28 cellular contexts compared by ENCODE assay signal in the genomic region with DNA sequence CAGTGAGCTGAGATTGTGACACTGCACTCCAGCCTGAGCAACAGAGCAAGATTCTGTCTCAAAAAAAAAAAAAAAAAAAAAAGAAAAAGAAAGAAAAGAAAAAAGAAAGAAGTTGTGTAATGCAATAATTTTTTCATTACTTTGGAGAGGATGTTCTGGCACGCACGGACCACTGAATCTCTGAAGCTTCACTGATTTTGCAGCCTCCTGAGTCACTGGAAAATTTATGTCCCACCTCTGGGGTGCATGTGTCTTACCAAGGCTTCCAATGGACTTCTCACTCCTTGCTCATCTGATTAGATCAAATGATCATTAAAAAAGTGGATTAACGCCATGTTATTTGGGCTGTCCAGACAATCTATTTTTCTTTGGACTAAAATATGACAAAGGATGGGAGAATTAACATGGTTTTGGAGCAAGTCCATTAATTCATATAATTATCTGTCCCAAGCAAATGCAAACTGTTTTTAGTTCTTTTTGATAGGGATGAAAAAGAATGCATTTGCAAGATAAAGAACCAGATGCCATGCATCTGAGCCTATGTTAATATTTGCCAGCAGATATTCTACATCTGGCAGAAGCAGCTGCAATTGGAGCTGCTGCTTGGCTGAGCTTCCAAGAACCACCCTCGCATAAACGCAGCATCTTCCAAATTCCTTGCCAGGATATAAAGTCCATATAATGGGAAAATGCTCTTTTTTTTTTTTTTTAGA. TPM values are rescaled to one million over a fixed set of nuclear protein-coding genes. Genes with fewer than 3 reads are reported as not detected.
"Had no signal": no experiment of that assay in that cellular context is flagged by ENCODE, and none has a peak within 500 bp of the region (broad histone marks: within the 10 kb centered on the region; RNA-seq: fewer than 3 reads in every experiment).

No MANE protein-coding gene starts in this region.

- H3K4me1 Mint-ChIP-seq: activated CD4-positive, alpha-beta T cell treated with anti-CD3 and anti-CD28 coated beads for 36 hours; naive B cell; neural crest cell had no signal

- H3K4me1 ChIP-seq: esophagus squamous epithelium, foreskin keratinocyte, left ventricle myocardium inferior, stomach had no signal

- H3K36me3 Mint-ChIP-seq: activated naive CD8-positive, alpha-beta T cell; naive B cell; type B pancreatic cell had no signal

- H3K27ac ChIP-seq: cardiac muscle cell, foreskin keratinocyte, left ventricle myocardium inferior, stomach, WERI-Rb-1 had no signal

- H3K9me3 ChIP-seq: esophagus squamous epithelium, left ventricle myocardium inferior, mucosa of descending colon, stomach had no signal

- H3K27ac Mint-ChIP-seq: activated CD4-positive, alpha-beta T cell treated with anti-CD3 and anti-CD28 coated beads for 36 hours; activated naive CD8-positive, alpha-beta T cell; dendritic cell treated with granulocyte-macrophage colony-stimulating factor and Interleukin-4, amounts not matched to agents 40 ng/mL and 50 ng/mL, for 4 days; effector memory CD8-positive, alpha-beta T cell; naive B cell; progenitor cell of endocrine pancreas; type B pancreatic cell had no signal

- H3K27me3 Mint-ChIP-seq: type B pancreatic cell had no signal

- H3K27me3 ChIP-seq: cardiac muscle cell, esophagus squamous epithelium, foreskin keratinocyte, stomach had no signal

- H3K4me3 ChIP-seq: cardiac muscle cell, esophagus squamous epithelium, left ventricle myocardium inferior, mucosa of descending colon, stomach had no signal

- DNase-seq: activated CD4-positive, alpha-beta T cell treated with anti-CD3 and anti-CD28 coated beads for 36 hours; activated CD4-positive, alpha-beta T cell treated with anti-CD3 and anti-CD28 coated beads, Interleukin-2, amount 50 U/mL, for 48 hours; effector memory CD8-positive, alpha-beta T cell; esophagus squamous epithelium; foreskin keratinocyte; head of caudate nucleus; left ventricle myocardium inferior; mammary epithelial cell; mucosa of descending colon; naive B cell; right cardiac atrium; small intestine; stimulated activated CD4-positive, alpha-beta T cell treated with anti-CD3 and anti-CD28 coated beads, Interleukin-15, amount 100 ng/mL, for 24 hours; stimulated activated CD4-positive, alpha-beta T cell treated with anti-CD3 and anti-CD28 coated beads, Interleukin-4, amount 100 ng/mL, for 1 hour; stomach; SW 1271; T-helper 2 cell had no signal

- H3K36me3 ChIP-seq: cardiac muscle cell, esophagus squamous epithelium, left ventricle myocardium inferior, stomach, WERI-Rb-1 had no signal

- H3K4me3 Mint-ChIP-seq: activated CD4-positive, alpha-beta T cell treated with anti-CD3 and anti-CD28 coated beads for 36 hours; activated naive CD8-positive, alpha-beta T cell; dendritic cell treated with granulocyte-macrophage colony-stimulating factor and Interleukin-4, amounts not matched to agents 40 ng/mL and 50 ng/mL, for 4 days; effector memory CD8-positive, alpha-beta T cell; naive B cell; neural crest cell; type B pancreatic cell had no signal

- ATAC-seq: activated CD4-positive, alpha-beta T cell treated with anti-CD3 and anti-CD28 coated beads for 36 hours; effector memory CD8-positive, alpha-beta T cell; foreskin keratinocyte; mucosa of descending colon; right cardiac atrium had no signal

- H3K9me3 Mint-ChIP-seq: dendritic cell treated with granulocyte-macrophage colony-stimulating factor and Interleukin-4, amounts not matched to agents 40 ng/mL and 50 ng/mL, for 4 days; effector memory CD8-positive, alpha-beta T cell; naive B cell; neural crest cell; type B pancreatic cell had no signal

RNA-seq across cellular contexts. Expression of gene MAP1LC3C, which starts 10.0 kb away (rescaled TPM):
- total RNA-seq: activated CD4-positive, alpha-beta T cell treated with anti-CD3 and anti-CD28 coated beads for 36 hours; foreskin keratinocyte; mammary epithelial cell; progenitor cell of endocrine pancreas had no signal
- polyA plus RNA-seq: cardiac muscle cell, foreskin keratinocyte, keratinocyte, mammary epithelial cell had no signal

RNA-seq across cellular contexts. Expression of gene BECN2, which starts 51.4 kb away (rescaled TPM):
- total RNA-seq: activated CD4-positive, alpha-beta T cell treated with anti-CD3 and anti-CD28 coated beads for 36 hours; cardiac muscle cell; chondrocyte; esophagus squamous epithelium; foreskin keratinocyte; left ventricle myocardium inferior; mammary epithelial cell; mucosa of descending colon; neural crest cell; osteoblast; progenitor cell of endocrine pancreas; right cardiac atrium; stomach; temporal lobe had no signal
- polyA plus RNA-seq: cardiac muscle cell, foreskin keratinocyte, keratinocyte, mammary epithelial cell, right cardiac atrium, small intestine, stomach had no signal
